Comparison of ENCODE assay signal across 21 cellular contexts in the genomic region with DNA sequence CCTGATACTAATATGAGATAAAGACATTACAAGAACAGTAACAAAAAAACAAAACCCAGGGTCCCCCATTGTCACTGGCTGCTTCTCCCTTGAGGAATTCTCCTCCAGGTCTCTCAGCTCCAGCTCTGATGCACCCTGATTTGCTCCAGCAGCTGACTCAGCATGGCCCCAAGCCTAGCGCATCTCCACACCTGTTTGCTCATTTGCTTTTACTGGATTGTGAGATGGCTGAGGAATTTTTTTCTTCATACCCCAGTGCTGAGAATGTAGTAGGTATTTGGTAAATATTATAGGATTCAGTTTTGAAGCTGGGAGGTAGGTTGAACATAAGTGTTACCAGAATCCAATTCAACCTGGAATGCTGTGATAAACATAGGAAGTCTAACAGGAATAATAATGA.
"Had no signal": no experiment of that assay in that cellular context is flagged by ENCODE, and none has a peak within 500 bp of the region (broad histone marks: within the 10 kb centered on the region; RNA-seq: fewer than 3 reads in every experiment).

No MANE protein-coding gene starts in this region.

- ATAC-seq: activated CD8-positive, alpha-beta T cell treated with anti-CD3 and anti-CD28 coated beads, Interleukin-2, amount 10 ng/mL, durations not matched to agents 7 days and 5 days; body of pancreas; sciatic nerve; stimulated activated naive B cell treated with anti-CD40 and anti-IgM and Interleukin-4, amounts not matched to agents 10 μg/mL and 1 μg/mL and 100 μg/mL, for 72 hours had no signal

- H3K9ac ChIP-seq: parathyroid adenoma had no signal

- H3K9me3 ChIP-seq: body of pancreas, neutrophil, thoracic aorta, vagina had no signal

- H3K4me3 ChIP-seq: body of pancreas, left ventricle myocardium inferior, smooth muscle cell, thoracic aorta, vagina had no signal

- H3K79me2 ChIP-seq: parathyroid adenoma had no signal

- H3K27ac ChIP-seq: body of pancreas, left ventricle myocardium inferior, neutrophil, parathyroid adenoma, thoracic aorta, vagina had no signal

- H3K27me3 ChIP-seq: body of pancreas, vagina had no signal

- H3K36me3 ChIP-seq: left ventricle myocardium inferior, neutrophil, thoracic aorta, vagina had no signal

- H2AFZ ChIP-seq: parathyroid adenoma had no signal

- H3K4me1 ChIP-seq: body of pancreas, left ventricle myocardium inferior, parathyroid adenoma, vagina had no signal

- DNase-seq: activated CD4-positive, alpha-beta T cell treated with anti-CD3 and anti-CD28 coated beads for 1 hour; activated CD4-positive, alpha-beta T cell treated with anti-CD3 and anti-CD28 coated beads, Interleukin-2, amount 50 U/mL, for 1 hour; activated CD8-positive, alpha-beta T cell treated with anti-CD3 and anti-CD28 coated beads, Interleukin-2, amount 10 ng/mL, durations not matched to agents 7 days and 5 days; activated gamma-delta T cell; anterior cingulate cortex; body of pancreas; caudate nucleus; effector CD4-positive, alpha-beta T cell; erythroblast; foreskin fibroblast; kidney; left ventricle myocardium inferior; midbrain; stimulated activated CD4-positive, alpha-beta T cell treated with anti-CD3 and anti-CD28 coated beads, Interleukin-15, amount 100 ng/mL, for 24 hours; stimulated activated naive B cell treated with anti-CD40 and anti-IgM and Interleukin-4, amounts not matched to agents 10 μg/mL and 1 μg/mL and 100 μg/mL, for 72 hours had no signal

- H3K4me2 ChIP-seq: smooth muscle cell had no signal
